27 cellular contexts compared by ENCODE assay signal in the genomic region with DNA sequence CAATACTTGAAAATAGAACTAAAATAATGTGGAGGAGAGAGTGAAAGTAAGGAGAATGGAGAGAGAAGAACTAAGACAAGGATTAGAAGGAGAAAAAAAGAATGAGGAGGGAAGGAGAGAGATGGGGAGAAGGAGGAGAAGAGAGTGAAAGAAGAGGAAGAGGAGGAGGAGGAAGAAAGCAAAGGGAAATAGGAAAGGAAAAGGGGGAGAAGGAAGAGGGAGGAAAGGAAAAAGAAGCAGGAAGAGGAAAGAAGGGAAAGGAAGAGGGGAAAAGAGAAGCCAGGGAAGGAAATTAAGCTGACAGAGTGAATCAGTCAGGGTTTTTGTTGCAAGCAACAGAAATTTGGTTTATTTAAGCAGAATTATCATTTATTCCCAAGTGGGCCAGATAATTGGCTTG.
"Had no signal": no experiment of that assay in that cellular context is flagged by ENCODE, and none has a peak within 500 bp of the region (broad histone marks: within the 10 kb centered on the region; RNA-seq: fewer than 3 reads in every experiment).

No MANE protein-coding gene starts in this region.

- ATAC-seq: activated naive CD4-positive, alpha-beta T cell treated with anti-CD3 and anti-CD28 coated beads, Interleukin-2, amount 50 U/mL, for 72 hours; activated T-helper 17 cell treated with anti-CD3 and anti-CD28 coated beads, Interleukin-2, amount 50 U/mL, for 72 hours; esophagus mucosa; left lobe of liver had no signal

- H3K27me3 Mint-ChIP-seq: activated T-cell treated with anti-CD3 and anti-CD28 coated beads, Interleukin-2, amount 50 U/mL, for 24 hours; activated T-helper 17 cell treated with anti-CD3 and anti-CD28 coated beads, Interleukin-2, amount 50 U/mL, for 72 hours; type B pancreatic cell had no signal

- H3K4me3 Mint-ChIP-seq: activated T-cell treated with anti-CD3 and anti-CD28 coated beads, Interleukin-2, amount 50 U/mL, for 24 hours; activated T-helper 17 cell treated with anti-CD3 and anti-CD28 coated beads, Interleukin-2, amount 50 U/mL, for 72 hours; immature natural killer cell; neural crest cell; type B pancreatic cell had no signal

- H3K36me3 Mint-ChIP-seq: activated naive CD4-positive, alpha-beta T cell treated with anti-CD3 and anti-CD28 coated beads, Interleukin-2, amount 50 U/mL, for 72 hours; immature natural killer cell; type B pancreatic cell had no signal

- H3K4me3 ChIP-seq: hepatocyte, sigmoid colon, smooth muscle cell, thoracic aorta had no signal

- FAIRE-seq: astrocyte, frontal cortex, TTC549 had no signal

- DNase-seq: activated CD8-positive, alpha-beta memory T cell treated with anti-CD3 and anti-CD28 coated beads for 24 hours; activated CD8-positive, alpha-beta memory T cell treated with anti-CD3 and anti-CD28 coated beads, Interleukin-2, amount 50 U/mL, for 4 hours; activated T-cell treated with anti-CD3 and anti-CD28 coated beads, Interleukin-2, amount 50 U/mL, for 24 hours; central memory CD4-positive, alpha-beta T cell; dermis blood vessel endothelial cell; effector CD8-positive, alpha-beta T cell; glutamatergic neuron; immature natural killer cell; occipital lobe; retina; sigmoid colon; stimulated activated CD4-positive, alpha-beta T cell treated with anti-CD3 and anti-CD28 coated beads, Interleukin-15, amount 100 ng/mL, for 24 hours; stimulated activated naive CD4-positive, alpha-beta T cell; T-helper 1 cell; WERI-Rb-1 had no signal

- H2AFZ ChIP-seq: hepatocyte had no signal

- H3K36me3 ChIP-seq: sigmoid colon, thoracic aorta, WERI-Rb-1 had no signal

- H3K9me3 Mint-ChIP-seq: activated naive CD4-positive, alpha-beta T cell treated with anti-CD3 and anti-CD28 coated beads, Interleukin-2, amount 50 U/mL, for 72 hours; activated T-cell treated with anti-CD3 and anti-CD28 coated beads, Interleukin-2, amount 50 U/mL, for 24 hours; activated T-helper 17 cell treated with anti-CD3 and anti-CD28 coated beads, Interleukin-2, amount 50 U/mL, for 72 hours; immature natural killer cell had no signal

- H3K27ac Mint-ChIP-seq: activated naive CD4-positive, alpha-beta T cell treated with anti-CD3 and anti-CD28 coated beads, Interleukin-2, amount 50 U/mL, for 72 hours; activated T-cell treated with anti-CD3 and anti-CD28 coated beads, Interleukin-2, amount 50 U/mL, for 24 hours; activated T-helper 17 cell treated with anti-CD3 and anti-CD28 coated beads, Interleukin-2, amount 50 U/mL, for 72 hours; immature natural killer cell; type B pancreatic cell had no signal

- H3K4me1 Mint-ChIP-seq: activated T-helper 17 cell treated with anti-CD3 and anti-CD28 coated beads, Interleukin-2, amount 50 U/mL, for 72 hours had no signal

- H3K27ac ChIP-seq: hepatocyte, thoracic aorta, WERI-Rb-1 had no signal

- H3K27me3 ChIP-seq: hepatocyte, sigmoid colon had no signal

- H3K79me2 ChIP-seq: hepatocyte had no signal

- H3K9me3 ChIP-seq: sigmoid colon, thoracic aorta had no signal

- H3K4me2 ChIP-seq: hepatocyte, smooth muscle cell had no signal
